Comparison of ENCODE assay signal across 8 cellular contexts in genomic region chr19:49812997-49813861, GRCh38. TPM values are rescaled to one million over a fixed set of nuclear protein-coding genes. Genes with fewer than 3 reads are reported as not detected.
DNase-seq lines count a peak whose midpoint lies in the region; ATAC-seq and TF ChIP-seq lines count a peak whose summit lies in the region.

A gene with protein sequence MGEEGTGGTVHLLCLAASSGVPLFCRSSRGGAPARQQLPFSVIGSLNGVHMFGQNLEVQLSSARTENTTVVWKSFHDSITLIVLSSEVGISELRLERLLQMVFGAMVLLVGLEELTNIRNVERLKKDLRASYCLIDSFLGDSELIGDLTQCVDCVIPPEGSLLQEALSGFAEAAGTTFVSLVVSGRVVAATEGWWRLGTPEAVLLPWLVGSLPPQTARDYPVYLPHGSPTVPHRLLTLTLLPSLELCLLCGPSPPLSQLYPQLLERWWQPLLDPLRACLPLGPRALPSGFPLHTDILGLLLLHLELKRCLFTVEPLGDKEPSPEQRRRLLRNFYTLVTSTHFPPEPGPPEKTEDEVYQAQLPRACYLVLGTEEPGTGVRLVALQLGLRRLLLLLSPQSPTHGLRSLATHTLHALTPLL (minus strand): TSS chr19:49813292. CDS start chr19:49813106, 186 bp downstream.

- no peaks in the 10 kb centered on the region for H3K27me3 ChIP-seq in uterus

- peaks cover 0 to 4% of the 10 kb centered on the region in 2 donors for H3K4me1 ChIP-seq in uterus

- intact Hi-C loops in uterus (cut with DNase I; ENCODE audit: low total_unique reads) = no loop called here

- peak; percentile 42 for TF ChIP-seq CTCF in astrocyte of the cerebellum (IDR thresholded peaks at IDR 0.05; ENCODE audit: low read depth, low read length, missing control alignments)
- peak; percentile 38 to 65 (median 54) for TF ChIP-seq CTCF in uterus (IDR thresholded peaks at IDR 0.05)

- H3K27ac ChIP-seq in uterus = peak within 1 kb of the TSS; percentile 92 to 97

- H3K9me3 ChIP-seq in uterus = no peaks in the 10 kb centered on the region

- in situ Hi-C loops in astrocyte of the cerebellum (cut with HindIII; ENCODE audit: low sequenced_read_pairs) = no loop called here

- peak; percentile 6 to 37 for TF ChIP-seq POLR2A in uterus (IDR thresholded peaks at IDR 0.05)

- H3K36me3 ChIP-seq in uterus = no peaks in the 10 kb centered on the region

- peak; percentile 40 for ATAC-seq in HG02763 (IDR thresholded peaks at IDR 0.05; ENCODE audit: unreplicated experiment)

- H3K4me3 ChIP-seq in astrocyte of the cerebellum (ENCODE audit: low read depth, low read length) (peak within 1 kb of the TSS; percentile 84), uterus (peak within 1 kb of the TSS; percentile 65 to 70)

- DNase-seq in GM04503 (ENCODE audit: low read depth) = peak; percentile 89
- peak; percentile 98 for DNase-seq in NCI-H2029 (lab: John Stamatoyannopoulos, UW)
- peak; percentile 92 for DNase-seq in T1000 (lab: John Stamatoyannopoulos, UW)
- DNase-seq in astrocyte of the cerebellum (ENCODE audit: low read depth) = peak; percentile 98
- DNase-seq in hepatic stellate cell (ENCODE audit: low spot score) = peak; percentile 97
- DNase-seq in putamen (ENCODE audit: low spot score) = peak; percentile 99
- peak; percentile 93 to 98 for DNase-seq in uterus

RNA-seq across cellular contexts. Expression of the gene that starts here (rescaled TPM):
- total RNA-seq in uterus = 10 to 100 TPM; 10.5 to 28.8 (median 23.3) TPM

Comparison
In these comparisons a context has a peak if more than half of its experiments do, and no peak if none do; other contexts are left out.
1. Peak in every context shown above with its lines: DNase-seq, ATAC-seq, H3K4me3 ChIP-seq and H3K27ac ChIP-seq.